10 cellular contexts compared by ENCODE assay signal in the genomic region with DNA sequence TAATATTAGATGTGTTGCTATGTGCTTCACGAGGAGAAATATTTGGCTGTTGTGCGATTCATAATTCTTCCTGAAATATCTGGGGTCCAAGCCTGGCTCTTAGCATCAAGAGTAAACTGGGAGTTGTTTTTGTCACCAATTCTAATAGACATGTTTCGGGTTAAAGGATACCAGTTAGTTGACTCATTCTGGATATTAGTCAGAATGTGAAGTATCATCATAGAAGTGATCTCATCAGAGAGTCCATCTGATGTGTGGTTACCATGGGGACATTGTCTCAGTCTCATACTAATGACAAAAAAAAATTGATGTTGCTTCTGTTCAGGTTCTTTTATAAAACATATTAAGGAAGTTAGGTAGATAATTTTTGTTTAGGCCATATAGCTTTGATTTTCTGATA. TPM values are rescaled to one million over a fixed set of nuclear protein-coding genes. Genes with fewer than 3 reads are reported as not detected.
DNase-seq lines count a peak whose midpoint lies in the region; ATAC-seq, FAIRE-seq and TF ChIP-seq lines count a peak whose summit lies in the region.
"Had no signal": no experiment of that assay in that cellular context is flagged by ENCODE, and none has a peak within 500 bp of the region (broad histone marks: within the 10 kb centered on the region; RNA-seq: fewer than 3 reads in every experiment).

No MANE protein-coding gene starts in this region.

- TF ChIP-seq RAD21 in K562 (CRISPR knock-in tag; conservative IDR thresholded peaks at IDR 0.05 in 1 of 2, IDR thresholded peaks at IDR 0.05 in 1 of 2), result no peak

- no peak for TF ChIP-seq CTCF in K562 (IDR thresholded peaks at IDR 0.05 in 2 of 3, conservative IDR thresholded peaks at IDR 0.05 in 1 of 3; ENCODE audit: insufficient read depth in 2 of 3, low read depth in 1 of 3, low read length in 3 of 3)

- no peaks in the 10 kb centered on the region for H3K9me1 ChIP-seq in K562 (ENCODE audit: control insufficient read depth, insufficient read depth, low read length)

- H3K4me3 ChIP-seq in K562, result no peak overlapping the region
- no peak overlapping the region for H3K4me3 ChIP-seq in SJCRH30

- no peak for DNase-seq in activated naive CD4-positive, alpha-beta T cell treated with anti-CD3 and anti-CD28 coated beads, Interleukin-2, amount 50 U/mL, for 72 hours (ENCODE audit: low spot score in 2 of 2)
- DNase-seq in activated naive CD4-positive, alpha-beta T cell treated with Interleukin-2 at 50 U/mL for 16 hours, result no peak
- DNase-seq in K562 (ENCODE audit: extremely low read depth in 1 of 4, low spot score in 3 of 4), result no peak
- peak in 1 of 2 donors; percentile 11 for DNase-seq in stimulated activated naive CD8-positive, alpha-beta T cell treated with anti-CD3 and anti-CD28 coated beads, Interleukin-15, amount 100 ng/mL, for 72 hours
- DNase-seq in HK-2 (ENCODE audit: unreplicated experiment), result no peak
- DNase-seq in SJCRH30, result no peak
- no peak for DNase-seq in NCI-H446 (lab: John Stamatoyannopoulos, UW)
- DNase-seq: mesendoderm had no signal

- intact Hi-C loops in K562 (cut with micrococcal nuclease), result no loop called here

- WGBS in K562 (ENCODE audit: insufficient coverage, low coverage, missing lambda C conversion rate), result 77% methylated on average over 3 of the region's 3 CpGs

- in situ Hi-C loops in K562 (cut with MboI), result no loop called here

- H3K27ac ChIP-seq in K562 (ENCODE audit: extremely low read depth, low read depth, low read length) (no peak overlapping the region), SJCRH30 (no peak overlapping the region)
- H3K27ac ChIP-seq: KMS-11 had no signal

- no peaks in the 10 kb centered on the region for H3K4me1 ChIP-seq in K562 (replicated peaks in 1 of 2; ENCODE audit: control insufficient read depth in 2 of 2, insufficient read depth in 2 of 2, low read length in 2 of 2)
- no peaks in the 10 kb centered on the region for H3K4me1 ChIP-seq in SJCRH30

- H3K4me2 ChIP-seq in K562 (ENCODE audit: insufficient read depth, low read length), result no peak overlapping the region
- H3K4me2 ChIP-seq: KMS-11 had no signal

- no peak overlapping the region for H3K9ac ChIP-seq in K562 (ENCODE audit: insufficient read depth in 1 of 2, low read depth in 2 of 2, low read length in 2 of 2)
- H3K9ac ChIP-seq: KMS-11 had no signal

- peak overlapping the region in 1 of 2 donors; percentile 6 for H3K4me3 Mint-ChIP-seq in stimulated activated naive CD8-positive, alpha-beta T cell treated with anti-CD3 and anti-CD28 coated beads, Interleukin-15, amount 100 ng/mL, for 72 hours

- peak; percentile 99 to 100 for ATAC-seq in activated naive CD4-positive, alpha-beta T cell treated with anti-CD3 and anti-CD28 coated beads, Interleukin-2, amount 50 U/mL, for 72 hours
- ATAC-seq in HG03175 (IDR thresholded peaks at IDR 0.05; ENCODE audit: unreplicated experiment), result peak; percentile 74
- ATAC-seq in K562, result no peak
- ATAC-seq in stimulated activated naive CD8-positive, alpha-beta T cell treated with anti-CD3 and anti-CD28 coated beads, Interleukin-15, amount 100 ng/mL, for 72 hours, result peak; percentile 97

- H3K9me3 Mint-ChIP-seq in activated naive CD4-positive, alpha-beta T cell treated with anti-CD3 and anti-CD28 coated beads, Interleukin-2, amount 50 U/mL, for 72 hours, result no peaks in the 10 kb centered on the region
- no peaks in the 10 kb centered on the region for H3K9me3 Mint-ChIP-seq in stimulated activated naive CD8-positive, alpha-beta T cell treated with anti-CD3 and anti-CD28 coated beads, Interleukin-15, amount 100 ng/mL, for 72 hours

- no peaks in the 10 kb centered on the region for H3K4me1 Mint-ChIP-seq in stimulated activated naive CD8-positive, alpha-beta T cell treated with anti-CD3 and anti-CD28 coated beads, Interleukin-15, amount 100 ng/mL, for 72 hours

- peaks cover 2% of the 10 kb centered on the region; the same call in 2 of the 3 replicates for H3K36me3 ChIP-seq in K562 (ENCODE audit: control insufficient read depth, insufficient read depth, low read length)
- H3K36me3 ChIP-seq in SJCRH30, result no peaks in the 10 kb centered on the region

- H3K9me3 ChIP-seq in K562 (replicated peaks; ENCODE audit: control insufficient read depth, insufficient read depth, low read depth, low read length) (no peaks in the 10 kb centered on the region), SJCRH30 (replicated peaks) (no peaks in the 10 kb centered on the region)

- no TSS peak for BruUV-seq in K562 (replicated peaks; lab: Mats Ljungman, UMichigan)

- H3K79me2 ChIP-seq in K562 (ENCODE audit: control insufficient read depth, insufficient read depth, low read length), result no peaks in the 10 kb centered on the region

- H4K20me1 ChIP-seq in K562 (replicated peaks; ENCODE audit: control insufficient read depth, insufficient read depth, low read length), result no peaks in the 10 kb centered on the region

- H3K36me3 Mint-ChIP-seq in activated naive CD4-positive, alpha-beta T cell treated with anti-CD3 and anti-CD28 coated beads, Interleukin-2, amount 50 U/mL, for 72 hours, result peaks cover 6 to 8% of the 10 kb centered on the region in 2 donors

- no peak for TF ChIP-seq EP300 in K562 (IDR thresholded peaks at IDR 0.05; ENCODE audit: low read length)

- POLR2A ChIA-PET in K562 (lab: Yijun Ruan, JAX), result interaction anchor here (0.7 kb wide), 1 partner anchor 10 kb away, joined by 3 read pairs; no protein-coding TSS in a partner anchor

- TF ChIP-seq POLR2A in K562 (conservative IDR thresholded peaks at IDR 0.05), result no peak

- FAIRE-seq in K562 (lab: Jason Lieb, UNC), result no peak

- H3K27ac Mint-ChIP-seq in activated naive CD4-positive, alpha-beta T cell treated with anti-CD3 and anti-CD28 coated beads, Interleukin-2, amount 50 U/mL, for 72 hours, result peak overlapping the region; percentile 79 to 96
- H3K27ac Mint-ChIP-seq in stimulated activated naive CD8-positive, alpha-beta T cell treated with anti-CD3 and anti-CD28 coated beads, Interleukin-15, amount 100 ng/mL, for 72 hours, result peak overlapping the region in 1 of 2 donors; percentile 90

- no peaks in the 10 kb centered on the region for H3K27me3 ChIP-seq in K562 (ENCODE audit: control insufficient read depth in 2 of 2, insufficient read depth in 2 of 2, low read length in 2 of 2)
- no peaks in the 10 kb centered on the region for H3K27me3 ChIP-seq in SJCRH30

- CTCF ChIA-PET in K562 (lab: Yijun Ruan, JAX; ENCODE audit: low intra/inter-chr PET ratio), result no interaction called here

- no peak overlapping the region for H2AFZ ChIP-seq in K562 (ENCODE audit: low read depth, low read length)

- H3K27me3 Mint-ChIP-seq in stimulated activated naive CD8-positive, alpha-beta T cell treated with anti-CD3 and anti-CD28 coated beads, Interleukin-15, amount 100 ng/mL, for 72 hours, result no peaks in the 10 kb centered on the region

TF ChIP-seq in K562, 482 proteins besides CTCF, POLR2A, EP300 and RAD21:
- TF ChIP-seq RFX1 (IDR thresholded peaks at IDR 0.05), result 0 out of 2 replicates have a peak, but pooled peaks have one; percentile 17
- no peak for TF ChIP-seq L3MBTL2 (IDR thresholded peaks at IDR 0.05)

RNA-seq across cellular contexts. Expression of gene MTMR1, which starts 57.2 kb away (rescaled TPM):
- 10 to 100 TPM; 16.8 to 58.8 TPM for total RNA-seq in activated naive CD4-positive, alpha-beta T cell treated with anti-CD3 and anti-CD28 coated beads, Interleukin-2, amount 50 U/mL, for 72 hours
- 33.7 and 89.5 TPM in 2 replicates for total RNA-seq in K562 (2011; cell fraction: chromatin; rRNA removed; ENCODE audit: low replicate concordance)
- 12.2 and 16.1 TPM in 2 replicates for total RNA-seq in K562 (2011; cell fraction: nucleolus; rRNA removed)
- 27.9 and 35.1 TPM in 2 replicates for total RNA-seq in K562 (2011; cell fraction: nucleoplasm; rRNA removed)
- total RNA-seq in K562 (2014; rRNA removed), result 14.1 and 16.7 TPM in 2 replicates
- total RNA-seq in K562 (2014; rRNA removed; fragmentation: Illumina TruSeq; extraction: Trizol), result 18.1 and 25.2 TPM in 2 replicates
- 22.5 and 25.7 TPM in 2 replicates for total RNA-seq in K562 (2015; rRNA removed; fragmentation: Illumina TruSeq; extraction: Trizol)
- 24.2 and 24.9 TPM in 2 replicates for total RNA-seq in K562 (2021)
- polyA plus RNA-seq in K562 (2011; rRNA removed), result 19.5 and 35.4 TPM in 2 replicates
- 16.8 and 22.8 TPM in 2 replicates for polyA plus RNA-seq in K562 (2011; cell fraction: cytosol; rRNA removed)
- polyA plus RNA-seq in K562 (2011; cell fraction: nucleus; rRNA removed), result 37.4 and 57.2 TPM in 2 replicates
- polyA plus RNA-seq in K562 (2012), result 16.1 and 17.9 TPM in 2 replicates
- 22.6 and 25.8 TPM in 2 replicates for polyA plus RNA-seq in K562 (2014; fragmentation: Illumina TruSeq; extraction: Trizol)
- polyA plus RNA-seq in K562 (2014; fragmentation: Nextera tagmentation; extraction: Ambion mirVana), result 1 to 10 TPM in 1 of 2 experiments, under 1 TPM in 1; 0.96 to 1.0 TPM
- 22.4 and 22.7 TPM in 2 replicates for polyA plus RNA-seq in K562 (2014; rRNA removed)
- polyA minus RNA-seq in K562 (2011; rRNA and poly(A)+ RNA removed), result 38.0 and 48.5 TPM in 2 replicates
- 14.4 and 18.8 TPM in 2 replicates for polyA minus RNA-seq in K562 (2011; cell fraction: cytosol; rRNA and poly(A)+ RNA removed)
- polyA minus RNA-seq in K562 (2011; cell fraction: nucleus; rRNA and poly(A)+ RNA removed), result 15.1 and 17.4 TPM in 2 replicates
- 23.7 and 26.3 TPM in 2 replicates for total RNA-seq in SJCRH30 (2014; rRNA removed; shearing (Covaris generic))
